Comparison of ENCODE assay signal across 15 cellular contexts in genomic region chr16:85584989-85585388, GRCh38.
"Had no signal": no experiment of that assay in that cellular context is flagged by ENCODE, and none has a peak within 500 bp of the region (broad histone marks: within the 10 kb centered on the region; RNA-seq: fewer than 3 reads in every experiment).

No MANE protein-coding gene starts in this region.

- H3K27me3 ChIP-seq: tibial artery, uterus had no signal

- H3K27me3 Mint-ChIP-seq: activated CD4-positive, alpha-beta T cell treated with anti-CD3 and anti-CD28 coated beads, Interleukin-2, amount 10 ng/mL, durations not matched to agents 24 days and 14 days; stimulated activated memory B cell treated with anti-CD40 and anti-IgM and Interleukin-4, amounts not matched to agents 10 μg/mL and 1 μg/mL and 100 μg/mL, for 72 hours had no signal

- H3K4me3 Mint-ChIP-seq: activated CD4-positive, alpha-beta T cell treated with anti-CD3 and anti-CD28 coated beads, Interleukin-2, amount 10 ng/mL, durations not matched to agents 24 days and 14 days; activated CD8-positive, alpha-beta T cell treated with anti-CD3 and anti-CD28 coated beads, Interleukin-2, amount 10 ng/mL, durations not matched to agents 7 days and 5 days; activated T-cell treated with anti-CD3 and anti-CD28 coated beads, Interleukin-2, amount 50 U/mL, for 72 hours; stimulated activated memory B cell treated with anti-CD40 and anti-IgM and Interleukin-4, amounts not matched to agents 10 μg/mL and 1 μg/mL and 100 μg/mL, for 72 hours; T-helper 2 cell treated with Interferon-gamma antibody and Interleukin-4, amounts not matched to agents 5 μg/mL and 100 μg/mL, for 36 hours had no signal

- H3K9me3 Mint-ChIP-seq: activated CD4-positive, alpha-beta T cell treated with anti-CD3 and anti-CD28 coated beads, Interleukin-2, amount 10 ng/mL, durations not matched to agents 24 days and 14 days; activated T-cell treated with anti-CD3 and anti-CD28 coated beads, Interleukin-2, amount 50 U/mL, for 72 hours; stimulated activated memory B cell treated with anti-CD40 and anti-IgM and Interleukin-4, amounts not matched to agents 10 μg/mL and 1 μg/mL and 100 μg/mL, for 72 hours; T-helper 2 cell treated with Interferon-gamma antibody and Interleukin-4, amounts not matched to agents 5 μg/mL and 100 μg/mL, for 36 hours had no signal

- H3K4me3 ChIP-seq: esophagus squamous epithelium, tibial artery, uterus had no signal

- H3K9ac ChIP-seq: parathyroid adenoma had no signal

- ATAC-seq: activated CD8-positive, alpha-beta T cell treated with anti-CD3 and anti-CD28 coated beads, Interleukin-2, amount 10 ng/mL, durations not matched to agents 7 days and 5 days; activated T-cell treated with anti-CD3 and anti-CD28 coated beads, Interleukin-2, amount 50 U/mL, for 72 hours; stimulated activated memory B cell treated with anti-CD40 and anti-IgM and Interleukin-4, amounts not matched to agents 10 μg/mL and 1 μg/mL and 100 μg/mL, for 72 hours had no signal

- H3K9me3 ChIP-seq: esophagus squamous epithelium, tibial artery, uterus had no signal

- H3K36me3 ChIP-seq: esophagus squamous epithelium, tibial artery, uterus had no signal

- H2AFZ ChIP-seq: parathyroid adenoma had no signal

- H3K27ac Mint-ChIP-seq: activated CD4-positive, alpha-beta T cell treated with anti-CD3 and anti-CD28 coated beads, Interleukin-2, amount 10 ng/mL, durations not matched to agents 24 days and 14 days; activated CD8-positive, alpha-beta T cell treated with anti-CD3 and anti-CD28 coated beads, Interleukin-2, amount 10 ng/mL, durations not matched to agents 7 days and 5 days; activated T-cell treated with anti-CD3 and anti-CD28 coated beads, Interleukin-2, amount 50 U/mL, for 72 hours; stimulated activated memory B cell treated with anti-CD40 and anti-IgM and Interleukin-4, amounts not matched to agents 10 μg/mL and 1 μg/mL and 100 μg/mL, for 72 hours; T-helper 2 cell treated with Interferon-gamma antibody and Interleukin-4, amounts not matched to agents 5 μg/mL and 100 μg/mL, for 36 hours had no signal

- H3K4me1 ChIP-seq: uterus had no signal

- DNase-seq: activated CD4-positive, alpha-beta T cell treated with anti-CD3 and anti-CD28 coated beads, Interleukin-2, amount 10 ng/mL, durations not matched to agents 24 days and 14 days; activated CD4-positive, CD25-positive, alpha-beta regulatory T cell; activated CD8-positive, alpha-beta memory T cell treated with anti-CD3 and anti-CD28 coated beads, Interleukin-2, amount 50 U/mL, for 4 hours; activated CD8-positive, alpha-beta T cell treated with anti-CD3 and anti-CD28 coated beads, Interleukin-2, amount 10 ng/mL, durations not matched to agents 7 days and 5 days; activated gamma-delta T cell; activated T-cell treated with anti-CD3 and anti-CD28 coated beads, Interleukin-2, amount 50 U/mL, for 72 hours; anterior cingulate cortex; cortex of kidney; effector CD8-positive, alpha-beta T cell; esophagus squamous epithelium; tibial artery; uterus had no signal

- H3K27ac ChIP-seq: esophagus squamous epithelium, parathyroid adenoma, tibial artery, uterus had no signal
